ENCODE assay signal across 1 cellular context in genomic region chr16:4370570-4371480, GRCh38.
TF ChIP-seq lines count a peak whose summit lies in the region.

No MANE protein-coding gene starts in this region.

TF ChIP-seq in GM12878, 131 proteins besides CTCF, POLR2A, EP300 and RAD21:
- TF ChIP-seq CEBPB (IDR thresholded peaks at IDR 0.05; ENCODE audit: borderline replicate concordance in 1 of 2, low read depth in 2 of 2, low read length in 2 of 2) (no peak), NR2C2 (IDR thresholded peaks at IDR 0.05; ENCODE audit: borderline replicate concordance, control insufficient read depth, insufficient read length, low read depth) (no peak), RBBP5 (conservative IDR thresholded peaks at IDR 0.05) (no peak), STAT1 (conservative IDR thresholded peaks at IDR 0.05) (no peak), ZNF687 (IDR thresholded peaks at IDR 0.05) (no peak), TARDBP (IDR thresholded peaks at IDR 0.05; ENCODE audit: borderline replicate concordance) (no peak), REST (IDR thresholded peaks at IDR 0.05; ENCODE audit: low read depth, low read length) (no peak)
TF ChIP-seq in GM12878: peak in this region for 0.
